ENCODE assay signal across 1 cellular context in the genomic region with DNA sequence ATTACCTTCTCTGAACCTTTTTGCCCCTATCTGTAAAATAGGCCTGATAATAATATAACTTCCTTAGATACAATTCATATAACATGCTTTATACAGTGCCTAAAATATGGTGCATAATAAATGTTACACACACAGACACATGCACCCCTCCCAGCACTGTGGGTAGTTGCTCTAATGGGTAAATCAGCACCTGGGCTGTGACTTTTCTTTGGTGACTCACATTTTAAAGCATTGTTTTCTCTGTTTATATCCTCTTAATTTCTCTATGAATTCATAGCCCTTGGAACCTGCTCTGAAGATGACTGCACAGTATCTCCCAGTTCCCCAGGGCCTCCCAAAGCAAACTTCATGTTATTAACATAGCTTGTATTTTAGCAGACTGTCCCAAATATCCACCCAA.
A peak's percentile ranks its signal among the peaks of the same experiment; 100 is the strongest.
TF ChIP-seq lines count a peak whose summit lies in the region.

No MANE protein-coding gene starts in this region.

TF ChIP-seq in K562, 482 proteins besides CTCF, POLR2A, EP300 and RAD21:
- TF ChIP-seq CEBPG (CRISPR knock-in tag; IDR thresholded peaks at IDR 0.05) (no peak), CEBPG (tag; conservative IDR thresholded peaks at IDR 0.05 in 1 of 2, IDR thresholded peaks at IDR 0.05 in 1 of 2) (no peak), BACH1 (tag; IDR thresholded peaks at IDR 0.05) (peak; percentile 60; the same call in 1 of the 2 replicates), ZNF77 (CRISPR knock-in tag; IDR thresholded peaks at IDR 0.05) (no peak), ZNF766 (CRISPR knock-in tag; conservative IDR thresholded peaks at IDR 0.05) (0 out of 2 replicates have a peak, but pooled peaks have one; percentile 10), RBBP5 (IDR thresholded peaks at IDR 0.05; ENCODE audit: borderline replicate concordance, insufficient read depth, low read length, poor library complexity, severe bottlenecking) (no peak), RBFOX2 (IDR thresholded peaks at IDR 0.05; ENCODE audit: low read depth, low read length) (no peak)
- TF ChIP-seq, protein P1, sequence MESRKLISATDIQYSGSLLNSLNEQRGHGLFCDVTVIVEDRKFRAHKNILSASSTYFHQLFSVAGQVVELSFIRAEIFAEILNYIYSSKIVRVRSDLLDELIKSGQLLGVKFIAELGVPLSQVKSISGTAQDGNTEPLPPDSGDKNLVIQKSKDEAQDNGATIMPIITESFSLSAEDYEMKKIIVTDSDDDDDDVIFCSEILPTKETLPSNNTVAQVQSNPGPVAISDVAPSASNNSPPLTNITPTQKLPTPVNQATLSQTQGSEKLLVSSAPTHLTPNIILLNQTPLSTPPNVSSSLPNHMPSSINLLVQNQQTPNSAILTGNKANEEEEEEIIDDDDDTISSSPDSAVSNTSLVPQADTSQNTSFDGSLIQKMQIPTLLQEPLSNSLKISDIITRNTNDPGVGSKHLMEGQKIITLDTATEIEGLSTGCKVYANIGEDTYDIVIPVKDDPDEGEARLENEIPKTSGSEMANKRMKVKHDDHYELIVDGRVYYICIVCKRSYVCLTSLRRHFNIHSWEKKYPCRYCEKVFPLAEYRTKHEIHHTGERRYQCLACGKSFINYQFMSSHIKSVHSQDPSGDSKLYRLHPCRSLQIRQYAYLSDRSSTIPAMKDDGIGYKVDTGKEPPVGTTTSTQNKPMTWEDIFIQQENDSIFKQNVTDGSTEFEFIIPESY (CRISPR knock-in tag; IDR thresholded peaks at IDR 0.05): 0 out of 2 replicates have a peak, but pooled peaks have one; percentile 2
- TF ChIP-seq, protein P2, sequence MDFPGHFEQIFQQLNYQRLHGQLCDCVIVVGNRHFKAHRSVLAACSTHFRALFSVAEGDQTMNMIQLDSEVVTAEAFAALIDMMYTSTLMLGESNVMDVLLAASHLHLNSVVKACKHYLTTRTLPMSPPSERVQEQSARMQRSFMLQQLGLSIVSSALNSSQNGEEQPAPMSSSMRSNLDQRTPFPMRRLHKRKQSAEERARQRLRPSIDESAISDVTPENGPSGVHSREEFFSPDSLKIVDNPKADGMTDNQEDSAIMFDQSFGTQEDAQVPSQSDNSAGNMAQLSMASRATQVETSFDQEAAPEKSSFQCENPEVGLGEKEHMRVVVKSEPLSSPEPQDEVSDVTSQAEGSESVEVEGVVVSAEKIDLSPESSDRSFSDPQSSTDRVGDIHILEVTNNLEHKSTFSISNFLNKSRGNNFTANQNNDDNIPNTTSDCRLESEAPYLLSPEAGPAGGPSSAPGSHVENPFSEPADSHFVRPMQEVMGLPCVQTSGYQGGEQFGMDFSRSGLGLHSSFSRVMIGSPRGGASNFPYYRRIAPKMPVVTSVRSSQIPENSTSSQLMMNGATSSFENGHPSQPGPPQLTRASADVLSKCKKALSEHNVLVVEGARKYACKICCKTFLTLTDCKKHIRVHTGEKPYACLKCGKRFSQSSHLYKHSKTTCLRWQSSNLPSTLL (IDR thresholded peaks at IDR 0.05): no peak
TF ChIP-seq in K562: peak in this region for 3.
